Comparison of ENCODE assay signal across 11 cellular contexts in genomic region chr16:67017451-67017750, GRCh38.
"Had no signal": no experiment of that assay in that cellular context is flagged by ENCODE, and none has a peak within 500 bp of the region (broad histone marks: within the 10 kb centered on the region; RNA-seq: fewer than 3 reads in every experiment).

No MANE protein-coding gene starts in this region.

- DNase-seq: cerebellar nuclear complex had no signal

- H2AFZ ChIP-seq: neural progenitor cell had no signal

- H3K9me3 Mint-ChIP-seq: activated B cell treated with CpG ODN at 0.5 μM for 24 hours; activated naive CD8-positive, alpha-beta T cell treated with anti-CD3 and anti-CD28 coated beads, Interleukin-2, amount 50 U/mL, for 24 hours; dendritic cell treated with granulocyte-macrophage colony-stimulating factor and Interleukin-4, amounts not matched to agents 40 ng/mL and 50 ng/mL, for 4 days; endodermal cell; neural progenitor cell; T-helper 2 cell treated with Interferon-gamma antibody and Interleukin-4, amounts not matched to agents 5 μg/mL and 100 μg/mL, for 36 hours had no signal

- H3K9ac ChIP-seq: neural progenitor cell had no signal

- H3K27me3 ChIP-seq: gastrocnemius medialis, ovary had no signal

- H3K4me2 ChIP-seq: neural progenitor cell had no signal

- H3K9me3 ChIP-seq: gastrocnemius medialis, heart right ventricle, ovary, transverse colon had no signal

- H3K4me3 ChIP-seq: gastrocnemius medialis, heart right ventricle, neural progenitor cell, ovary, transverse colon had no signal

- H3K4me3 Mint-ChIP-seq: activated B cell treated with CpG ODN at 0.5 μM for 24 hours; activated naive CD8-positive, alpha-beta T cell treated with anti-CD3 and anti-CD28 coated beads, Interleukin-2, amount 50 U/mL, for 24 hours; dendritic cell treated with granulocyte-macrophage colony-stimulating factor and Interleukin-4, amounts not matched to agents 40 ng/mL and 50 ng/mL, for 4 days; endodermal cell; neural progenitor cell; T-helper 2 cell treated with Interferon-gamma antibody and Interleukin-4, amounts not matched to agents 5 μg/mL and 100 μg/mL, for 36 hours had no signal

- H3K27me3 Mint-ChIP-seq: activated B cell treated with CpG ODN at 0.5 μM for 24 hours had no signal

- H3K27ac Mint-ChIP-seq: activated B cell treated with CpG ODN at 0.5 μM for 24 hours; activated naive CD8-positive, alpha-beta T cell treated with anti-CD3 and anti-CD28 coated beads, Interleukin-2, amount 50 U/mL, for 24 hours; dendritic cell treated with granulocyte-macrophage colony-stimulating factor and Interleukin-4, amounts not matched to agents 40 ng/mL and 50 ng/mL, for 4 days; endodermal cell; neural progenitor cell; T-helper 2 cell treated with Interferon-gamma antibody and Interleukin-4, amounts not matched to agents 5 μg/mL and 100 μg/mL, for 36 hours had no signal

- H3K36me3 ChIP-seq: gastrocnemius medialis, heart right ventricle, neural progenitor cell, ovary, transverse colon had no signal

- H3K36me3 Mint-ChIP-seq: neural progenitor cell had no signal

- H3K27ac ChIP-seq: gastrocnemius medialis, heart right ventricle, neural progenitor cell, ovary, transverse colon had no signal
